20 cellular contexts compared by ENCODE assay signal in the genomic region with DNA sequence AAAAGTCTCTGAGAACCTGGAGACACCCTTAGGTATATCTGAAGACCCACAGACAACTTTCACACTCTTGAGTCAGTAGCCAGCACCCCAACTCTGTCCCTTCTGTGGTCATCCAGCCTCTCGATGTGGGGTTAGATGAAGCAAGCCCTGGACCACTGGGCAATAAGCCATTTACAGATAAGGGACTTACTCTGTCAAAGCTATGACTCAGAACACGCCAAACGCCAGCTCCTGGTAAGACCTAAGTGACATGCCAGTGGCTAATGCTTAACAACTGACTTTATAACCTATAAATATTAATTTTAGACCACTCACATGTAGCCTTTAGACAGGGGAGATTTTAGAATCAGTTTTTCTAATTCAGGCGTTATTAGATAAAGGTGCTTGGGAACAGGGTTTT.
"Had no signal": no experiment of that assay in that cellular context is flagged by ENCODE, and none has a peak within 500 bp of the region (broad histone marks: within the 10 kb centered on the region; RNA-seq: fewer than 3 reads in every experiment).

No MANE protein-coding gene starts in this region.

- DNase-seq: activated CD4-positive, alpha-beta T cell treated with anti-CD3 and anti-CD28 coated beads, Interleukin-2, amount 10 ng/mL, durations not matched to agents 7 days and 5 days; activated CD8-positive, alpha-beta memory T cell treated with anti-CD3 and anti-CD28 coated beads, Interleukin-2, amount 50 U/mL, for 48 hours; activated gamma-delta T cell; activated T-cell treated with anti-CD3 and anti-CD28 coated beads, Interleukin-2, amount 50 U/mL, for 72 hours; amygdala; cerebellar nuclear complex; effector memory CD8-positive, alpha-beta T cell; islet precursor cell; mucosa of descending colon; naive thymus-derived CD4-positive, alpha-beta T cell; pancreas; stimulated activated CD4-positive, alpha-beta T cell treated with anti-CD3 and anti-CD28 coated beads, Interleukin-12 subunit alpha, Interleukin-12 subunit beta, amount 100 ng/mL, for 4 hours; stimulated activated CD4-positive, alpha-beta T cell treated with anti-CD3 and anti-CD28 coated beads, Interleukin-2, amount 100 ng/mL, for 24 hours; stomach; testis had no signal

- H3K9me3 ChIP-seq: breast epithelium, gastroesophageal sphincter, mucosa of descending colon, pancreas, stomach, testis had no signal

- H3K27ac ChIP-seq: breast epithelium, gastroesophageal sphincter, pancreas, stomach, testis had no signal

- H3K36me3 ChIP-seq: breast epithelium, gastroesophageal sphincter, pancreas, stomach had no signal

- H3K4me3 Mint-ChIP-seq: activated CD4-positive, alpha-beta T cell treated with anti-CD3 and anti-CD28 coated beads, Interleukin-2, amount 10 ng/mL, durations not matched to agents 7 days and 5 days; activated T-cell treated with anti-CD3 and anti-CD28 coated beads, Interleukin-2, amount 50 U/mL, for 72 hours; dendritic cell treated with granulocyte-macrophage colony-stimulating factor and Interleukin-4, amounts not matched to agents 40 ng/mL and 50 ng/mL, for 4 days; effector memory CD8-positive, alpha-beta T cell; naive thymus-derived CD4-positive, alpha-beta T cell had no signal

- H3K4me1 ChIP-seq: gastroesophageal sphincter, pancreas, stomach had no signal

- H3K36me3 Mint-ChIP-seq: activated naive CD4-positive, alpha-beta T cell treated with anti-CD3 and anti-CD28 coated beads, Interleukin-2, amount 50 U/mL, for 72 hours; naive thymus-derived CD4-positive, alpha-beta T cell had no signal

- H3K27ac Mint-ChIP-seq: activated CD4-positive, alpha-beta T cell treated with anti-CD3 and anti-CD28 coated beads, Interleukin-2, amount 10 ng/mL, durations not matched to agents 7 days and 5 days; activated naive CD4-positive, alpha-beta T cell treated with anti-CD3 and anti-CD28 coated beads, Interleukin-2, amount 50 U/mL, for 72 hours; activated T-cell treated with anti-CD3 and anti-CD28 coated beads, Interleukin-2, amount 50 U/mL, for 72 hours; dendritic cell treated with granulocyte-macrophage colony-stimulating factor and Interleukin-4, amounts not matched to agents 40 ng/mL and 50 ng/mL, for 4 days; effector memory CD8-positive, alpha-beta T cell; naive thymus-derived CD4-positive, alpha-beta T cell had no signal

- ATAC-seq: activated naive CD4-positive, alpha-beta T cell treated with anti-CD3 and anti-CD28 coated beads, Interleukin-2, amount 50 U/mL, for 72 hours; activated T-cell treated with anti-CD3 and anti-CD28 coated beads, Interleukin-2, amount 50 U/mL, for 72 hours; effector memory CD8-positive, alpha-beta T cell; gastroesophageal sphincter; left lobe of liver; mucosa of descending colon; naive thymus-derived CD4-positive, alpha-beta T cell; pancreas had no signal

- H3K9me3 Mint-ChIP-seq: activated CD4-positive, alpha-beta T cell treated with anti-CD3 and anti-CD28 coated beads, Interleukin-2, amount 10 ng/mL, durations not matched to agents 7 days and 5 days; activated naive CD4-positive, alpha-beta T cell treated with anti-CD3 and anti-CD28 coated beads, Interleukin-2, amount 50 U/mL, for 72 hours; activated T-cell treated with anti-CD3 and anti-CD28 coated beads, Interleukin-2, amount 50 U/mL, for 72 hours; dendritic cell treated with granulocyte-macrophage colony-stimulating factor and Interleukin-4, amounts not matched to agents 40 ng/mL and 50 ng/mL, for 4 days; effector memory CD8-positive, alpha-beta T cell had no signal

- H3K27me3 ChIP-seq: breast epithelium, gastroesophageal sphincter, pancreas, stomach, testis had no signal

- H3K27me3 Mint-ChIP-seq: activated CD4-positive, alpha-beta T cell treated with anti-CD3 and anti-CD28 coated beads, Interleukin-2, amount 10 ng/mL, durations not matched to agents 7 days and 5 days; dendritic cell treated with granulocyte-macrophage colony-stimulating factor and Interleukin-4, amounts not matched to agents 40 ng/mL and 50 ng/mL, for 4 days; naive thymus-derived CD4-positive, alpha-beta T cell had no signal

- H3K4me3 ChIP-seq: breast epithelium, gastroesophageal sphincter, mucosa of descending colon, pancreas, stomach, testis had no signal
